20 cellular contexts compared by ENCODE assay signal in genomic region chr5:120053841-120054240, GRCh38.
A peak's percentile ranks its signal among the peaks of the same experiment; 100 is the strongest.
DNase-seq lines count a peak whose midpoint lies in the region; ATAC-seq and TF ChIP-seq lines count a peak whose summit lies in the region.
"Had no signal": no experiment of that assay in that cellular context is flagged by ENCODE, and none has a peak within 500 bp of the region (broad histone marks: within the 10 kb centered on the region; RNA-seq: fewer than 3 reads in every experiment).

No MANE protein-coding gene starts in this region.

- H3K36me3 Mint-ChIP-seq in T-cell = no peaks in the 10 kb centered on the region

- 60 to 63% methylated on average over 4 of the region's 4 CpGs for WGBS in testis, 2 donors

- H3K27ac ChIP-seq in lower lobe of right lung (peak overlapping the region; percentile 9), testis (peak overlapping the region; percentile 42 to 80)
- H3K27ac ChIP-seq: neutrophil had no signal

- no peaks in the 10 kb centered on the region for H3K27me3 ChIP-seq in adipocyte (replicated peaks; ENCODE audit: control insufficient read depth, insufficient read depth, low read length)
- no peaks in the 10 kb centered on the region for H3K27me3 ChIP-seq in lower lobe of right lung (ENCODE audit: low read depth)
- H3K27me3 ChIP-seq in testis = no peaks in the 10 kb centered on the region
- H3K27me3 ChIP-seq: neutrophil, stomach had no signal

- H3K27ac Mint-ChIP-seq in T-cell = no peak overlapping the region
- H3K27ac Mint-ChIP-seq: activated CD4-positive, alpha-beta T cell treated with anti-CD3 and anti-CD28 coated beads, Interleukin-2, amount 10 ng/mL, durations not matched to agents 24 days and 14 days; GM23338 had no signal

- POLR2A ChIA-PET in T-cell (lab: Charles Lee) = no interaction called here

- H3K4me1 Mint-ChIP-seq in T-cell = no peaks in the 10 kb centered on the region
- H3K4me1 Mint-ChIP-seq: activated CD4-positive, alpha-beta T cell treated with anti-CD3 and anti-CD28 coated beads, Interleukin-2, amount 10 ng/mL, durations not matched to agents 24 days and 14 days had no signal

- CTCF ChIA-PET in T-cell (lab: Charles Lee) = no interaction called here

- TF ChIP-seq CTCF in fibroblast of the aortic adventitia (IDR thresholded peaks at IDR 0.05; ENCODE audit: insufficient read depth, low read length) (no peak), lower lobe of right lung (IDR thresholded peaks at IDR 0.05) (no peak), testis (IDR thresholded peaks at IDR 0.05) (no peak)

- peak; percentile 18 for DNase-seq in adipocyte (ENCODE audit: low read depth)
- peak; percentile 36 for DNase-seq in fibroblast of the aortic adventitia (ENCODE audit: low read depth)
- no peak for DNase-seq in lower lobe of right lung
- DNase-seq in testis = no peak
- no peak for DNase-seq in T-cell
- DNase-seq: activated CD4-positive, alpha-beta T cell treated with anti-CD3 and anti-CD28 coated beads, Interleukin-2, amount 10 ng/mL, durations not matched to agents 24 days and 14 days; activated naive CD4-positive, alpha-beta T cell treated with anti-CD3 and anti-CD28 coated beads, Interleukin-2, amount 50 U/mL, for 16 hours; activated T-cell treated with anti-CD3 and anti-CD28 coated beads, Interleukin-2, amount 50 U/mL, for 72 hours; C1 segment of cervical spinal cord; effector CD4-positive, alpha-beta T cell; EL; NCI-H187; SHP77; stomach; SW 1271 had no signal

- H3K9ac ChIP-seq in adipocyte (ENCODE audit: low read length) = peak overlapping the region; percentile 60

- no peak overlapping the region for H3K4me3 Mint-ChIP-seq in T-cell
- H3K4me3 Mint-ChIP-seq: activated CD4-positive, alpha-beta T cell treated with anti-CD3 and anti-CD28 coated beads, Interleukin-2, amount 10 ng/mL, durations not matched to agents 24 days and 14 days; activated T-cell treated with anti-CD3 and anti-CD28 coated beads, Interleukin-2, amount 50 U/mL, for 72 hours; GM23338 had no signal

- H3K4me1 ChIP-seq in adipocyte (ENCODE audit: control insufficient read depth, insufficient read depth, low read length) (peaks cover 20% of the 10 kb centered on the region), lower lobe of right lung (no peaks in the 10 kb centered on the region), testis (no peaks in the 10 kb centered on the region)
- H3K4me1 ChIP-seq: stomach had no signal

- TF ChIP-seq POLR2A in testis (IDR thresholded peaks at IDR 0.05) = no peak

- intact Hi-C loops in lower lobe of right lung (cut with DNase I) (no loop called here), testis (cut with DNase I; ENCODE audit: low total_unique reads) (no loop called here)

- H3K9me3 ChIP-seq in adipocyte (ENCODE audit: control insufficient read depth, low read length) (no peaks in the 10 kb centered on the region), lower lobe of right lung (no peaks in the 10 kb centered on the region), testis (no peaks in the 10 kb centered on the region)
- H3K9me3 ChIP-seq: neutrophil, stomach had no signal

- H3K4me3 ChIP-seq in adipocyte (ENCODE audit: low read length) = peak overlapping the region; percentile 64
- no peak overlapping the region for H3K4me3 ChIP-seq in fibroblast of the aortic adventitia (ENCODE audit: low read depth, low read length)
- H3K4me3 ChIP-seq in lower lobe of right lung = no peak overlapping the region
- no peak overlapping the region for H3K4me3 ChIP-seq in testis
- H3K4me3 ChIP-seq: GM23338, stomach had no signal

- peaks cover 0 to 6% (median 3%) of the 10 kb centered on the region in 3 donors for H3K9me3 Mint-ChIP-seq in T-cell
- H3K9me3 Mint-ChIP-seq: activated CD4-positive, alpha-beta T cell treated with anti-CD3 and anti-CD28 coated beads, Interleukin-2, amount 10 ng/mL, durations not matched to agents 24 days and 14 days; activated T-cell treated with anti-CD3 and anti-CD28 coated beads, Interleukin-2, amount 50 U/mL, for 72 hours had no signal

- ATAC-seq in lower lobe of right lung = no peak
- no peak for ATAC-seq in GM19467 (IDR thresholded peaks at IDR 0.05; ENCODE audit: unreplicated experiment)
- ATAC-seq in T-cell (replicated peaks in 1 of 4) = no peak
- no peak for ATAC-seq in HG02623 (IDR thresholded peaks at IDR 0.05; ENCODE audit: unreplicated experiment)
- no peak for ATAC-seq in GM18498 (IDR thresholded peaks at IDR 0.05; ENCODE audit: unreplicated experiment)
- ATAC-seq: activated T-cell treated with anti-CD3 and anti-CD28 coated beads, Interleukin-2, amount 50 U/mL, for 72 hours; GM23338 had no signal

- H3K27me3 Mint-ChIP-seq in T-cell = no peaks in the 10 kb centered on the region
- H3K27me3 Mint-ChIP-seq: activated CD4-positive, alpha-beta T cell treated with anti-CD3 and anti-CD28 coated beads, Interleukin-2, amount 10 ng/mL, durations not matched to agents 24 days and 14 days had no signal

- no peaks in the 10 kb centered on the region for H3K36me3 ChIP-seq in adipocyte (ENCODE audit: control insufficient read depth, insufficient read depth, low read length, severe bottlenecking)
- no peaks in the 10 kb centered on the region for H3K36me3 ChIP-seq in lower lobe of right lung
- H3K36me3 ChIP-seq in testis (ENCODE audit: low read depth, missing control alignments) = no peaks in the 10 kb centered on the region
- H3K36me3 ChIP-seq: neutrophil, stomach had no signal

Comparison
In these comparisons a context has a peak if more than half of its experiments do, and no peak if none do; other contexts are left out.
1. DNase-seq: peak in adipocyte (single experiment) and fibroblast of the aortic adventitia (single experiment); none in lower lobe of right lung (single experiment), testis (single experiment) and T-cell (0 of 34).